In the genomic region with DNA sequence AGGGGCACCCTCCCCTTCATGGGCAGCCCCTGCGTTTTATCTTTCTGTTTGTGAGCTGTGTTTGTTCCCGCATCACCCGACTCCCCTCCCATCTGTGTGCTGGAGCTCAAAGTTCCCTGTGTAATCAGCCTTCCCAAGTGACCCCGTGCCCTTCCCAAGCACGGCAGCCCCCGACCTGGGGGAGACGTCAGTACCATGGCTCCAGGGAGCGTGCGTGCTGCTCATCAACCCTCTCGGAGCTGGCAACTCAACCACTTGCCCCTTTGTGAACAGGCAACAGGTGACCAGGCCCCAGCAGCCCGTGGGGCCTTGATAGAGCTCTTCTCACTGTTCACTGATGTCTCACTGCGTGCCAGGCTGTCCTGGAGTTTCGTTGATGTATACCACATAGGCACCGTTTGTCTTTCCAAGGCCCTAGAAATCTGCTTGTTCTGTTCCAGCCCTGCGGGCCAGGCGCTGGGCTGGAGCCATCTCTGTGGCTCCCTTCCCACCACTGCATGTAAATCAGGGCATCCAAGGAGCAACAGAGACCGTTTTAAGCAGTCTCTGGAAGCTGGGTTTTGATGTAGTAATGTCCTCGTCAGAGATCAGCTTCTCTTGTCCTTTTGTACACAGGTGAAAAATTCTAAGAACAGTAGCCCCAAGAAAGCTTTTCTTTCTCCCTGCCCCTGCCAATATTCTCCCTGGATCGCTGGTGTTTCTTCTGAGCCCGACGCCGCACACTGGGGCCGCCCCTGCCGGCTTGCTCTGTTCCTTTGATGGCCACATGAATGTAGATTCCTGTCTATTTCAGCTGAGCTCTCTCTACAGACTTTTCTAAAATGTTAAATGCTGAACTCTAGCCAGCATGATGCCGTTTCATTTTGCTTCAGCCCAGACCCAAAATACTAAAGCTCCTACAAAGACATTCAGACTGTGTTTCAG, we compare ENCODE assay signal across 14 cellular contexts.
DNase-seq lines count a peak whose midpoint lies in the region; ATAC-seq, FAIRE-seq and TF ChIP-seq lines count a peak whose summit lies in the region.
"Had no signal": no experiment of that assay in that cellular context is flagged by ENCODE, and none has a peak within 500 bp of the region (broad histone marks: within the 10 kb centered on the region; RNA-seq: fewer than 3 reads in every experiment).

No MANE protein-coding gene starts in this region.

- H3K9me3 ChIP-seq in astrocyte (ENCODE audit: insufficient read depth, low read depth, low read length) (no peaks in the 10 kb centered on the region), keratinocyte (ENCODE audit: control insufficient read depth, low read depth, low read length) (no peaks in the 10 kb centered on the region)
- H3K9me3 ChIP-seq: BLaER1 treated with 17β-estradiol and CSF1 and Interleukin-3, amounts not matched to agents 10 nM and 100 nM; neutrophil had no signal

- no peak for FAIRE-seq in astrocyte (lab: Jason Lieb, UNC)
- FAIRE-seq in keratinocyte (lab: Jason Lieb, UNC), result peak; percentile 9

- H3K79me2 ChIP-seq in astrocyte (ENCODE audit: insufficient read depth, low read length) (no peaks in the 10 kb centered on the region), keratinocyte (ENCODE audit: control insufficient read depth, insufficient read depth, low read length) (no peaks in the 10 kb centered on the region)

- H3K27ac Mint-ChIP-seq in astrocyte (ENCODE audit: unreplicated experiment), result no peak overlapping the region

- H3K4me2 ChIP-seq in astrocyte (ENCODE audit: low read length) (peak overlapping the region; percentile 69), keratinocyte (ENCODE audit: control insufficient read depth, extremely low read depth, insufficient read depth, low read depth, low read length) (peak overlapping the region; percentile 76)
- H3K4me2 ChIP-seq: BLaER1 treated with 17β-estradiol and CSF1 and Interleukin-3, amounts not matched to agents 10 nM and 100 nM had no signal

- H3K36me3 ChIP-seq in astrocyte (ENCODE audit: insufficient read depth, low read length) (no peaks in the 10 kb centered on the region), keratinocyte (ENCODE audit: control insufficient read depth in 2 of 2, extremely low read depth in 1 of 2, insufficient read depth in 2 of 2, low read length in 2 of 2) (no peaks in the 10 kb centered on the region)
- H3K36me3 ChIP-seq: BLaER1 treated with 17β-estradiol and CSF1 and Interleukin-3, amounts not matched to agents 10 nM and 100 nM; neutrophil had no signal

- dilution Hi-C loops in keratinocyte (cut with MboI; ENCODE audit: extremely low pct_ligation_motif_present, low sequenced_read_pairs), result no loop called here

- H3K4me1 ChIP-seq in astrocyte (ENCODE audit: insufficient read depth, low read length), result no peaks in the 10 kb centered on the region
- peaks cover 4% of the 10 kb centered on the region for H3K4me1 ChIP-seq in keratinocyte (ENCODE audit: control insufficient read depth, extremely low read depth, insufficient read depth, low read length)

- ATAC-seq in GM21825 (IDR thresholded peaks at IDR 0.05; ENCODE audit: unreplicated experiment) (no peak), HG03097 (IDR thresholded peaks at IDR 0.05; ENCODE audit: low FRiP score, unreplicated experiment) (no peak), GM21737 (IDR thresholded peaks at IDR 0.05; ENCODE audit: unreplicated experiment) (no peak)
- ATAC-seq: PC-3 had no signal

- peaks cover 17% of the 10 kb centered on the region for H3K27me3 ChIP-seq in astrocyte (ENCODE audit: insufficient read depth, low read length)
- H3K27me3 ChIP-seq in keratinocyte (ENCODE audit: control insufficient read depth, extremely low read depth, insufficient read depth, low read length), result no peaks in the 10 kb centered on the region
- H3K27me3 ChIP-seq: BLaER1 treated with 17β-estradiol and CSF1 and Interleukin-3, amounts not matched to agents 10 nM and 100 nM; neutrophil had no signal

- no peak overlapping the region for H3K9ac ChIP-seq in astrocyte (ENCODE audit: low read length)
- no peak overlapping the region for H3K9ac ChIP-seq in keratinocyte (ENCODE audit: control insufficient read depth, extremely low read depth, insufficient read depth, low read length)
- H3K9ac ChIP-seq: BLaER1 treated with 17β-estradiol and CSF1 and Interleukin-3, amounts not matched to agents 10 nM and 100 nM had no signal

- H3K9me3 Mint-ChIP-seq in astrocyte (ENCODE audit: unreplicated experiment), result no peaks in the 10 kb centered on the region

- peak overlapping the region; percentile 29 for H3K4me3 ChIP-seq in astrocyte (ENCODE audit: insufficient read depth, low read depth, low read length)
- H3K4me3 ChIP-seq in keratinocyte (ENCODE audit: control insufficient read depth in 2 of 3, extremely low read depth in 1 of 3, insufficient read depth in 2 of 3, low read depth in 1 of 3, low read length in 3 of 3), result peak overlapping the region in 2 of 3 experiments; percentile 42 to 43
- H3K4me3 ChIP-seq: BLaER1 treated with 17β-estradiol and CSF1 and Interleukin-3, amounts not matched to agents 10 nM and 100 nM had no signal

- no peaks in the 10 kb centered on the region for H4K20me1 ChIP-seq in astrocyte (ENCODE audit: insufficient read depth, low read length)
- H4K20me1 ChIP-seq in keratinocyte (ENCODE audit: control insufficient read depth, extremely low read depth, insufficient read depth, low read length), result no peaks in the 10 kb centered on the region
- H4K20me1 ChIP-seq: BLaER1 treated with 17β-estradiol and CSF1 and Interleukin-3, amounts not matched to agents 10 nM and 100 nM had no signal

- H2AFZ ChIP-seq in astrocyte (ENCODE audit: low read depth, low read length) (peak overlapping the region; percentile 71), keratinocyte (ENCODE audit: control insufficient read depth, low read length) (peak overlapping the region; percentile 81)

- H3K4me1 Mint-ChIP-seq in astrocyte (ENCODE audit: low read depth, unreplicated experiment), result no peaks in the 10 kb centered on the region

- no peaks in the 10 kb centered on the region for H3K9me1 ChIP-seq in keratinocyte (ENCODE audit: control insufficient read depth, extremely low read depth, insufficient read depth, low read length)

- H3K36me3 Mint-ChIP-seq in astrocyte (ENCODE audit: low read depth, unreplicated experiment), result no peaks in the 10 kb centered on the region

- H3K4me3 Mint-ChIP-seq in astrocyte (ENCODE audit: unreplicated experiment), result no peak overlapping the region

- no peak for TF ChIP-seq CTCF in astrocyte (IDR thresholded peaks at IDR 0.05; ENCODE audit: insufficient read depth, low read depth, low read length)
- TF ChIP-seq CTCF in keratinocyte (optimal IDR thresholded peaks at IDR 0.05 in 1 of 3, IDR thresholded peaks at IDR 0.05 in 1 of 3, conservative IDR thresholded peaks at IDR 0.05 in 1 of 3; ENCODE audit: extremely low read depth in 1 of 3, insufficient read depth in 2 of 3, low read length in 3 of 3), result no peak

- DNase-seq in C1 segment of cervical spinal cord (lab: John Stamatoyannopoulos, UW) (peak in 8 of 14 donors; percentile 29 to 73 (median 43)), astrocyte (ENCODE audit: low read depth) (no peak), keratinocyte (ENCODE audit: low read depth, low spot score) (no peak), retina (peak; percentile 53), COR-L47 (lab: John Stamatoyannopoulos, UW) (no peak)
- DNase-seq: activated naive CD4-positive, alpha-beta T cell treated with Interleukin-2 at 50 U/mL for 16 hours; NCI-H1092; PC-3 had no signal

- H3K27me3 Mint-ChIP-seq in astrocyte (ENCODE audit: low read depth, unreplicated experiment), result peaks cover 17% of the 10 kb centered on the region

- H3K27ac ChIP-seq in astrocyte (ENCODE audit: low read depth, low read length) (no peak overlapping the region), keratinocyte (ENCODE audit: control insufficient read depth, insufficient read depth, low read length) (no peak overlapping the region)
- H3K27ac ChIP-seq: BLaER1 treated with 17β-estradiol and CSF1 and Interleukin-3, amounts not matched to agents 10 nM and 100 nM; neutrophil; VCaP had no signal

Comparison
In these comparisons a context has a peak if more than half of its experiments do, and no peak if none do; other contexts are left out.
1. DNase-seq: peak in C1 segment of cervical spinal cord (8 of 14) and retina (single experiment); none in astrocyte (single experiment), keratinocyte (single experiment) and COR-L47 (single experiment).